In genomic region chr10:32958085-32958991, GRCh38 we compare ENCODE assay signal across 8 cellular contexts. TPM values are rescaled to one million over a fixed set of nuclear protein-coding genes. Genes with fewer than 3 reads are reported as not detected.
A peak's percentile ranks its signal among the peaks of the same experiment; 100 is the strongest.
DNase-seq lines count a peak whose midpoint lies in the region; ATAC-seq, FAIRE-seq and TF ChIP-seq lines count a peak whose summit lies in the region.

Gene ITGB1, minus strand, starts transcription at chr10:32958230. Its CDS starts 22,672 bp downstream, at chr10:32935558.

- H4K20me1 ChIP-seq in mammary epithelial cell (ENCODE audit: insufficient read depth, low read length), result peaks cover under 1% of the 10 kb centered on the region

- H3K4me3 ChIP-seq in A549 (peak within 1 kb of the TSS; percentile 74), WERI-Rb-1 (ENCODE audit: low read depth, low read length) (peak within 1 kb of the TSS; percentile 96), mammary epithelial cell (replicated peaks in 1 of 3; ENCODE audit: insufficient read depth in 1 of 3, low read depth in 2 of 3, low read length in 3 of 3) (peak within 1 kb of the TSS; percentile 91 to 95 (median 95)), iPS-20b (ENCODE audit: low read length) (peak within 1 kb of the TSS; percentile 91), skin epidermis (peak within 1 kb of the TSS; percentile 89 to 95 (median 92))

- peaks cover 74% of the 10 kb centered on the region for H3K79me2 ChIP-seq in mammary epithelial cell (ENCODE audit: insufficient read depth, low read length)

- DNase-seq in A549 (ENCODE audit: low read depth in 1 of 2, low spot score in 1 of 2) (peak; percentile 57 to 95), NCI-H2196 (lab: John Stamatoyannopoulos, UW; ENCODE audit: unreplicated experiment) (peak; percentile 90), WERI-Rb-1 (peak; percentile 92), mammary epithelial cell (peak; percentile 97)

- TF ChIP-seq CTCF in A549 (IDR thresholded peaks at IDR 0.05) (no peak), WERI-Rb-1 (IDR thresholded peaks at IDR 0.05; ENCODE audit: low read depth, low read length) (no peak), mammary epithelial cell (conservative IDR thresholded peaks at IDR 0.05 in 1 of 2, IDR thresholded peaks at IDR 0.05 in 1 of 2; ENCODE audit: extremely low read depth in 1 of 2, insufficient read depth in 1 of 2, low read depth in 1 of 2, low read length in 2 of 2) (no peak)

- no peaks in the 10 kb centered on the region for H3K9me3 ChIP-seq in A549
- no peaks in the 10 kb centered on the region for H3K9me3 ChIP-seq in WERI-Rb-1 (ENCODE audit: severe bottlenecking)
- H3K9me3 ChIP-seq in mammary epithelial cell (replicated peaks; ENCODE audit: insufficient read depth, low read length), result no peaks in the 10 kb centered on the region
- no peaks in the 10 kb centered on the region for H3K9me3 ChIP-seq in iPS-20b (ENCODE audit: insufficient read depth, low read depth, low read length)

- dilution Hi-C loops in mammary epithelial cell (cut with HindIII; ENCODE audit: low sequenced_read_pairs), result loop anchor here (5.0 kb wide), 1 partner anchor 49 kb away; no protein-coding TSS in a partner anchor

- under 1% methylated on average over 21 of the region's 94 CpGs for WGBS in A549 (ENCODE audit: missing lambda C conversion rate)
- WGBS in mammary epithelial cell (ENCODE audit: low coverage, missing lambda C conversion rate), result 4% methylated on average over 34 of the region's 94 CpGs

- peak; percentile 78 to 81 for ATAC-seq in A549
- peak; percentile 48 for ATAC-seq in GM18861 (IDR thresholded peaks at IDR 0.05; ENCODE audit: unreplicated experiment)
- ATAC-seq in HG03103 (IDR thresholded peaks at IDR 0.05; ENCODE audit: low read depth, unreplicated experiment), result peak; percentile 77

- TF ChIP-seq POLR2A in A549 (IDR thresholded peaks at IDR 0.05; ENCODE audit: low read length), result peak; percentile 61

- no peak for FAIRE-seq in A549 (lab: Jason Lieb, UNC)

- peak within 1 kb of the TSS; percentile 97 for H3K4me2 ChIP-seq in A549
- H3K4me2 ChIP-seq in mammary epithelial cell (ENCODE audit: insufficient read depth, low read depth, low read length), result peak within 1 kb of the TSS; percentile 94

- intact Hi-C loops in mammary epithelial cell (cut with micrococcal nuclease), result loop anchor here (1.0 to 5.0 kb wide), 3 partner anchors 47 to 199 kb away; no protein-coding TSS in a partner anchor

- no peaks in the 10 kb centered on the region for H3K27me3 ChIP-seq in WERI-Rb-1 (ENCODE audit: insufficient read depth, low read depth, severe bottlenecking)
- no peaks in the 10 kb centered on the region for H3K27me3 ChIP-seq in mammary epithelial cell (ENCODE audit: insufficient read depth, low read length)
- H3K27me3 ChIP-seq in iPS-20b (ENCODE audit: insufficient read depth, low read length), result no peaks in the 10 kb centered on the region

- CTCF ChIA-PET in A549 (lab: Yijun Ruan, JAX) (interaction anchor here (1.6 to 7.0 kb wide), 3 partner anchors 50 to 198 kb away, joined by 4 to 59 read pairs (median 10); no protein-coding TSS in a partner anchor), mammary epithelial cell (lab: Charles Lee; ENCODE audit: low non-redundant PET) (no interaction called here)

- H3K27ac ChIP-seq in A549, result peak within 1 kb of the TSS; percentile 99 to 100
- peak within 1 kb of the TSS; percentile 98 for H3K27ac ChIP-seq in WERI-Rb-1
- peak within 1 kb of the TSS; percentile 97 for H3K27ac ChIP-seq in mammary epithelial cell (ENCODE audit: insufficient read depth, low read depth, low read length)
- H3K27ac ChIP-seq in iPS-20b (ENCODE audit: low read length), result peak within 1 kb of the TSS; percentile 98
- H3K27ac ChIP-seq in skin epidermis, result peak within 1 kb of the TSS; percentile 96 to 100 (median 98)

- in situ Hi-C loops in mammary epithelial cell (cut with MboI; ENCODE audit: low sequenced_read_pairs in 2 of 2), result loop anchor here (5.0 to 10.0 kb wide), 2 partner anchors 46 to 49 kb away; no protein-coding TSS in a partner anchor

- H3K9ac ChIP-seq in mammary epithelial cell (ENCODE audit: insufficient read depth, low read length), result peak within 1 kb of the TSS; percentile 98
- peak within 1 kb of the TSS; percentile 99 for H3K9ac ChIP-seq in iPS-20b (ENCODE audit: low read depth, low read length)

- peaks cover 42% of the 10 kb centered on the region for H3K4me1 ChIP-seq in A549
- peaks cover 40% of the 10 kb centered on the region for H3K4me1 ChIP-seq in mammary epithelial cell (ENCODE audit: insufficient read depth, low read length)
- H3K4me1 ChIP-seq in iPS-20b (ENCODE audit: insufficient read depth, low read length), result peaks cover 57% of the 10 kb centered on the region

- peak; percentile 57 to 77; a peak in 3 of 5 replicates for TF ChIP-seq EP300 in A549 (IDR thresholded peaks at IDR 0.05)

- H3K36me3 ChIP-seq in WERI-Rb-1 (peaks cover 3% of the 10 kb centered on the region), mammary epithelial cell (ENCODE audit: insufficient read depth, low read length) (peaks cover 5% of the 10 kb centered on the region), iPS-20b (ENCODE audit: insufficient read depth, low read depth, low read length) (no peaks in the 10 kb centered on the region)

- H2AFZ ChIP-seq in mammary epithelial cell (ENCODE audit: low read depth, low read length), result peak within 1 kb of the TSS; percentile 9

- peak; percentile 8 to 21; a peak in 2 of 5 replicates for TF ChIP-seq RAD21 in A549 (conservative IDR thresholded peaks at IDR 0.05 in 1 of 2, IDR thresholded peaks at IDR 0.05 in 1 of 2)

- BruUV-seq in mammary epithelial cell (replicated peaks; lab: Mats Ljungman, UMichigan), result no TSS peak

- POLR2A ChIA-PET in A549 (lab: Yijun Ruan, JAX), result interaction anchor here (1.5 to 6.1 kb wide), 6 partner anchors 13 to 51 kb away, joined by 4 to 103 read pairs (median 15); no protein-coding TSS in a partner anchor

TF ChIP-seq in A549, 52 proteins besides CTCF, POLR2A, EP300 and RAD21 (continues in another document):
- TF ChIP-seq ZC3H11A (IDR thresholded peaks at IDR 0.05), result no peak
- peak; percentile 92 to 100 for TF ChIP-seq JUN (IDR thresholded peaks at IDR 0.05)
- peak; percentile 60 for TF ChIP-seq E2F6 (IDR thresholded peaks at IDR 0.05; ENCODE audit: borderline replicate concordance, low read depth)
- TF ChIP-seq ZFP36 (IDR thresholded peaks at IDR 0.05; ENCODE audit: borderline replicate concordance, partially characterized antibody), result no peak
- no peak for TF ChIP-seq HOXA7 (CRISPR knock-in tag; IDR thresholded peaks at IDR 0.05)
- TF ChIP-seq PBX3 (IDR thresholded peaks at IDR 0.05), result peak; percentile 10; the same call in 1 of the 2 replicates
- TF ChIP-seq HOXB13 (CRISPR knock-in tag; IDR thresholded peaks at IDR 0.05; ENCODE audit: low read depth), result peak; percentile 92
- TF ChIP-seq HDAC2 (IDR thresholded peaks at IDR 0.05), result no peak
- TF ChIP-seq HEYL (CRISPR knock-in tag; IDR thresholded peaks at IDR 0.05), result peak; percentile 71
- peak; percentile 85; the same call in 1 of the 2 replicates for TF ChIP-seq POLR2AphosphoS2 (conservative IDR thresholded peaks at IDR 0.05; ENCODE audit: low read length)
- no peak; the same call in 1 of the 2 replicates for TF ChIP-seq REST (IDR thresholded peaks at IDR 0.05)
- peak; percentile 49 for TF ChIP-seq RARB (CRISPR knock-in tag; IDR thresholded peaks at IDR 0.05)
- TF ChIP-seq HOXB5 (CRISPR knock-in tag; IDR thresholded peaks at IDR 0.05), result peak; percentile 83

RNA-seq across cellular contexts. Expression of gene ITGB1, which starts in this region (rescaled TPM):
- polyA plus RNA-seq in A549 (2011; rRNA removed) (1,667 and 2,408 TPM in 2 replicates), A549 (2017; fragmentation: RNase III; extraction: RNeasy Plus Mini Kit Qiagen cat#74134 plus additional on column Dnase treatment) (1,270 to 1,281 TPM (median 1,270 TPM) in 3 replicates), mammary epithelial cell (671 TPM)
- 320 and 370 TPM in 2 replicates for polyA plus RNA-seq in A549 (2012; cell fraction: cytosol; rRNA removed)
- polyA plus RNA-seq in A549 (2012; cell fraction: nucleus; rRNA removed), result 214 and 381 TPM in 2 replicates
- 799 and 821 TPM in 2 replicates for polyA minus RNA-seq in A549 (2011; rRNA and poly(A)+ RNA removed)
- 1,000 to 10,000 TPM; 1,296 to 1,718 TPM for total RNA-seq in mammary epithelial cell
- 831 TPM for polyA minus RNA-seq in mammary epithelial cell

Comparison
In these comparisons a context has a peak if more than half of its experiments do, and no peak if none do; other contexts are left out.
1. Peak in every context shown above with its lines: DNase-seq, ATAC-seq, H3K4me3 ChIP-seq and H3K27ac ChIP-seq.